ENCODE assay signal across 8 cellular contexts in the genomic region with DNA sequence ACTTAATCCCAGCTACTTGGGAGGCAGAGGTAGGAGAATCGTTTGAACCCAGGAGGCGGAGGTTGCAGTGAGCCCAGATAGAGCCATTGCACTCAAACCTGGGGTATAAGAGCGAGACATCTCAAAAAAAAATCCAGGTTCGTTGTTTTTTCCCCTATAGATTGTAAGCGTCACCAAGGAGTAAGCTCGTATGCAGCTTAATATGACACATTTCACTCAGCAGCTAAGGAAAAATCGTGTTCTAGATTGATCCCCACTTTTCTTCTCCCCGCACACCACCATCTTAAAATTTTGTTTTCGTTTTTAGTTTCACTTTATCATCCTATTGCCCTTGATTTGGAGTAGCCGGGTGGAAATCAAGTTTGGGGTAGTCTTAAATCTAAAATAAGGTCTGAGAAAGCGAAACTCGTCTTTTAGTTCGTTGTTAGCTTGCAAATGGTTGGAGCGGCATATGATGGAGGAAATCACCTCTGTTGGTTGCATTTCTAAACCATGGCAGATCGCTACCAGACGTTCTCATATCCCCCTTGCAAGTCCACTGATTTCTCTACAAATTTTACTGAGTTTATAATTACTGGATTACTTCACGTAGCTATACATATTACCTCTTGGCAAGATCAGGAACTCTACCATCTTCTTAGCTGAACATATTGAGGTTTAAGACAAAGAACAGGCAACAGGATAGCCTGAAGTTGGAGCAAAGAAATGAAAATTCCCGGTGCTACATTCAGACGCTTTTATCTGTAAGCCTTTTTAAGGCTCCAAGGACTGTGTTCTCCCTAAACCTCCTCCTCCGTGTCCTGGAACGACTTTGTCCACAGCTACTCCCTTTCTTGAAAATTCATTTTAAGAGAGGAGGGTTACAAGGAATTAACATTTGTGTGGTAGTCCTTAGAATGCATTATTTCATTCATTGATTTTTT.
A peak's percentile ranks its signal among the peaks of the same experiment; 100 is the strongest.
DNase-seq lines count a peak whose midpoint lies in the region; ATAC-seq and TF ChIP-seq lines count a peak whose summit lies in the region.

No MANE protein-coding gene starts in this region.

- H3K36me3 ChIP-seq in psoas muscle (ENCODE audit: insufficient read depth in 1 of 2, low read depth in 1 of 2): no peaks in the 10 kb centered on the region

- intact Hi-C loops in psoas muscle (cut with DNase I): loop anchor here in 1 of 2 donors (5.0 kb wide), 2 partner anchors 42 to 77 kb away; a partner anchor contains a TSS
- intact Hi-C loops in CD14-positive monocyte (cut with micrococcal nuclease): loop anchor here (5.0 to 10.0 kb wide), 2 partner anchors 77 to 239 kb away; a partner anchor contains a TSS

- DNase-seq in GM12864 (ENCODE audit: low read depth) (no peak), NOMO-1 treated with dmso at 0.1 percent for 144 hours (lab: John Stamatoyannopoulos, UW; ENCODE audit: unreplicated experiment) (peak; percentile 46), epithelial cell of esophagus (ENCODE audit: low read depth) (peak; percentile 30), psoas muscle (no peak), AML-193 (lab: John Stamatoyannopoulos, UW) (no peak), CD14-positive monocyte (ENCODE audit: low spot score) (no peak)
- DNase-seq in effector CD8-positive, alpha-beta T cell (lab: John Stamatoyannopoulos, UW): no peak

- H3K27me3 ChIP-seq in psoas muscle (ENCODE audit: insufficient read depth in 3 of 3, low read length in 2 of 3): peaks cover 0 to 63% (median 26%) of the 10 kb centered on the region in 3 donors

- peak overlapping the region; percentile 52 for H3K27ac ChIP-seq in psoas muscle

- H3K4me3 Mint-ChIP-seq in CD14-positive monocyte: no peak overlapping the region

- WGBS in psoas muscle, 3 donors: 13 to 17% (median 13%) methylated on average over 21 of the region's 21 CpGs

- H3K27me3 Mint-ChIP-seq in CD14-positive monocyte (ENCODE audit: low read depth in 3 of 3): peaks cover 0 to 2% (median 0%) of the 10 kb centered on the region in 3 donors

- H3K4me3 ChIP-seq in GM12864 (ENCODE audit: low read depth, low read length) (peak overlapping the region; percentile 79), epithelial cell of esophagus (ENCODE audit: low read length) (peak overlapping the region; percentile 65), psoas muscle (peak overlapping the region; percentile 58)

- TF ChIP-seq CTCF in GM12864 (IDR thresholded peaks at IDR 0.05; ENCODE audit: low read depth, low read length, missing control alignments) (no peak), epithelial cell of esophagus (IDR thresholded peaks at IDR 0.05; ENCODE audit: insufficient read depth, low read depth, low read length, missing control alignments) (no peak), psoas muscle (IDR thresholded peaks at IDR 0.05) (no peak), CD14-positive monocyte (IDR thresholded peaks at IDR 0.05) (no peak)

- ATAC-seq in psoas muscle: no peak
- ATAC-seq in HG03521 (IDR thresholded peaks at IDR 0.05; ENCODE audit: unreplicated experiment): no peak

- H3K4me1 ChIP-seq in psoas muscle: peaks cover 8% of the 10 kb centered on the region

- no peaks in the 10 kb centered on the region for H3K9me3 ChIP-seq in psoas muscle

- H3K4me1 Mint-ChIP-seq in CD14-positive monocyte: peaks cover 31% of the 10 kb centered on the region

- peaks cover 0 to 5% (median 0%) of the 10 kb centered on the region in 7 donors for H3K9me3 Mint-ChIP-seq in CD14-positive monocyte

- no peak overlapping the region for H3K27ac Mint-ChIP-seq in CD14-positive monocyte

- H3K36me3 Mint-ChIP-seq in CD14-positive monocyte: no peaks in the 10 kb centered on the region

Comparison
In these comparisons a context has a peak if more than half of its experiments do, and no peak if none do; other contexts are left out.
1. DNase-seq: peak in NOMO-1 treated with dmso at 0.1 percent for 144 hours (single experiment) and epithelial cell of esophagus (single experiment); none in GM12864 (single experiment), psoas muscle (0 of 2), effector CD8-positive, alpha-beta T cell (single experiment), AML-193 (0 of 2) and CD14-positive monocyte (single experiment).
2. Peak in every context shown above with its lines, with median percentiles within 50 percentile points of each other: H3K4me3 ChIP-seq.